In the genomic region with DNA sequence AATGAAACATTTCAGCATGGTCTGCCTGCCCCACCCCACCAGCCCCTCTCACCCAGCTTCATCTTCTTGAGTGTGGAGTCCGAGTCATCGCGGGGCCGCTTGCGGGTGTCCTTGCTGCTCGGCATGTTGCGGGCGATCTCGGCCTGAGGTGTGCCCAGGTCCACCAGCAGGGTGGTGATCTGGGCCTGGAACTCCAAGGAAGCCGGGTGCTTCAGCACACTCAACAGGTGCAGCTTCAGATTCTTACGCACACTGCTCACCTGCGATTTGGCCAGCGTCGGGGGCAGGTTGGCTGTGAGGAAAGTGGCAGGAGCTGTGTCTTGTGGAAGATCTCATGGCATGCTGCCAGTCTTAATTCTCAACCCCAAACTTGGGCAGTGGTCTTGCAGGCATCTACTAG, we compare ENCODE assay signal across 22 cellular contexts. TPM values are rescaled to one million over a fixed set of nuclear protein-coding genes. Genes with fewer than 3 reads are reported as not detected.
DNase-seq lines count a peak whose midpoint lies in the region; ATAC-seq, FAIRE-seq and TF ChIP-seq lines count a peak whose summit lies in the region.
"Had no signal": no experiment of that assay in that cellular context is flagged by ENCODE, and none has a peak within 500 bp of the region (broad histone marks: within the 10 kb centered on the region; RNA-seq: fewer than 3 reads in every experiment).

No MANE protein-coding gene starts in this region.

- in situ Hi-C loops in K562 (cut with MboI): no loop called here

- no peaks in the 10 kb centered on the region for H3K79me2 ChIP-seq in K562 (ENCODE audit: control insufficient read depth, insufficient read depth, low read length)

- TF ChIP-seq CTCF in A549 (IDR thresholded peaks at IDR 0.05) (no peak), K562 (IDR thresholded peaks at IDR 0.05 in 2 of 3, conservative IDR thresholded peaks at IDR 0.05 in 1 of 3; ENCODE audit: insufficient read depth in 2 of 3, low read depth in 1 of 3, low read length in 3 of 3) (no peak), kidney (IDR thresholded peaks at IDR 0.05; ENCODE audit: borderline replicate concordance, extremely low read depth, insufficient read depth) (no peak), spleen (IDR thresholded peaks at IDR 0.05 in 8 of 11, conservative IDR thresholded peaks at IDR 0.05 in 3 of 11) (no peak)

- H3K4me3 ChIP-seq in A549 (no peak overlapping the region), K562 (no peak overlapping the region), kidney (ENCODE audit: low read length in 2 of 2) (no peak overlapping the region), spleen (no peak overlapping the region), aorta (ENCODE audit: low read length in 2 of 2) (no peak overlapping the region)

- H3K36me3 ChIP-seq in K562 (ENCODE audit: control insufficient read depth, insufficient read depth, low read length) (peaks cover 91% of the 10 kb centered on the region), kidney (ENCODE audit: control insufficient read depth in 1 of 2, insufficient read depth in 2 of 2, low read length in 2 of 2) (peaks cover 30 to 39% of the 10 kb centered on the region in 2 donors), spleen (peaks cover 6 to 100% (median 100%) of the 10 kb centered on the region in 6 donors), aorta (ENCODE audit: control insufficient read depth in 1 of 2, insufficient read depth in 2 of 2, low read length in 1 of 2) (peaks cover 10 to 13% of the 10 kb centered on the region in 2 donors)

- H3K27me3 ChIP-seq in K562 (ENCODE audit: control insufficient read depth in 2 of 2, insufficient read depth in 2 of 2, low read length in 2 of 2): no peaks in the 10 kb centered on the region
- H3K27me3 ChIP-seq in spleen (replicated peaks in 1 of 7): no peaks in the 10 kb centered on the region
- H3K27me3 ChIP-seq in aorta (ENCODE audit: control insufficient read depth in 1 of 2, insufficient read depth in 2 of 2, low read length in 1 of 2): no peaks in the 10 kb centered on the region

- H2AFZ ChIP-seq in K562 (ENCODE audit: low read depth, low read length): no peak overlapping the region

- H3K9me3 ChIP-seq in A549 (peaks cover 8% of the 10 kb centered on the region), K562 (replicated peaks; ENCODE audit: control insufficient read depth, insufficient read depth, low read depth, low read length) (peaks cover 4% of the 10 kb centered on the region; the same call in 1 of the 2 replicates), kidney (ENCODE audit: control insufficient read depth in 1 of 2, low read length in 2 of 2) (peaks cover 0 to 5% of the 10 kb centered on the region in 2 donors), spleen (peaks cover 0 to 3% (median 0%) of the 10 kb centered on the region in 8 donors), aorta (ENCODE audit: control insufficient read depth, low read length) (no peaks in the 10 kb centered on the region)
- H3K9me3 ChIP-seq: Caco-2 had no signal

- H3K27ac ChIP-seq in A549 (no peak overlapping the region), K562 (ENCODE audit: extremely low read depth, low read depth, low read length) (no peak overlapping the region), kidney (ENCODE audit: low read depth in 2 of 2, low read length in 2 of 2) (no peak overlapping the region), spleen (no peak overlapping the region), aorta (ENCODE audit: low read depth in 1 of 2, low read length in 2 of 2) (no peak overlapping the region)
- H3K27ac ChIP-seq: C4-2B, HL-60 had no signal

- POLR2A ChIA-PET in A549 (lab: Yijun Ruan, JAX): interaction anchor here (1.1 kb wide), 1 partner anchor 21 kb away, joined by 4 read pairs; no protein-coding TSS in a partner anchor
- POLR2A ChIA-PET in K562 (lab: Yijun Ruan, JAX): interaction anchor here (0.8 kb wide), 1 partner anchor 14 kb away, joined by 3 read pairs; no protein-coding TSS in a partner anchor

- no peak for FAIRE-seq in A549 (lab: Jason Lieb, UNC)
- FAIRE-seq in K562 (lab: Jason Lieb, UNC): no peak
- FAIRE-seq in kidney (lab: Jason Lieb, UNC): no peak
- FAIRE-seq: GM12892, GM18507 had no signal

- no peaks in the 10 kb centered on the region for H3K4me1 ChIP-seq in A549
- H3K4me1 ChIP-seq in K562 (replicated peaks in 1 of 2; ENCODE audit: control insufficient read depth in 2 of 2, insufficient read depth in 2 of 2, low read length in 2 of 2): peaks cover 0 to 3% of the 10 kb centered on the region in 2 experiments; a peak in 1 of 5 replicates
- no peaks in the 10 kb centered on the region for H3K4me1 ChIP-seq in kidney (ENCODE audit: control insufficient read depth in 1 of 2, insufficient read depth in 1 of 2, low read depth in 1 of 2, low read length in 2 of 2)
- H3K4me1 ChIP-seq in spleen: no peaks in the 10 kb centered on the region
- H3K4me1 ChIP-seq in aorta (ENCODE audit: control insufficient read depth in 1 of 2, insufficient read depth in 2 of 2, low read length in 2 of 2): no peaks in the 10 kb centered on the region
- H3K4me1 ChIP-seq: Caco-2 had no signal

- no peak overlapping the region for H3K4me2 ChIP-seq in A549
- H3K4me2 ChIP-seq in K562 (ENCODE audit: insufficient read depth, low read length): no peak overlapping the region

- no peak for DNase-seq in A549 (ENCODE audit: low read depth in 1 of 2, low spot score in 1 of 2)
- no peak for DNase-seq in K562 (ENCODE audit: extremely low read depth in 1 of 4, low spot score in 3 of 4)
- peak; percentile 67 for DNase-seq in kidney
- peak; percentile 47 for DNase-seq in spleen
- DNase-seq in aorta: no peak
- DNase-seq in NAMALWA (ENCODE audit: low spot score): no peak
- DNase-seq: 8988T; Caco-2; CD4-positive, alpha-beta T cell; DMS153; DMS79; GDM1; GOT3; H9; IMR-90; KBM-7 had no signal

- no peaks in the 10 kb centered on the region for H3K9me1 ChIP-seq in K562 (ENCODE audit: control insufficient read depth, insufficient read depth, low read length)

- intact Hi-C loops in K562 (cut with micrococcal nuclease): no loop called here
- intact Hi-C loops in kidney (cut with DNase I): no loop called here
- intact Hi-C loops in spleen (cut with DNase I; ENCODE audit: low total_unique reads): no loop called here
- intact Hi-C loops in aorta (cut with DNase I): no loop called here

- TF ChIP-seq RAD21 in A549 (conservative IDR thresholded peaks at IDR 0.05 in 1 of 2, IDR thresholded peaks at IDR 0.05 in 1 of 2): no peak
- no peak for TF ChIP-seq RAD21 in K562 (CRISPR knock-in tag; conservative IDR thresholded peaks at IDR 0.05 in 1 of 2, IDR thresholded peaks at IDR 0.05 in 1 of 2)

- BruUV-seq in K562 (replicated peaks; lab: Mats Ljungman, UMichigan): no TSS peak

- ATAC-seq in A549 (peak; percentile 29 to 40; a peak in 3 of 6 replicates), K562 (no peak), aorta (ENCODE audit: low FRiP score) (no peak), HG02870 (IDR thresholded peaks at IDR 0.05; ENCODE audit: unreplicated experiment) (no peak)

- WGBS in A549 (ENCODE audit: missing lambda C conversion rate): 94% methylated on average over 14 of the region's 14 CpGs
- 98% methylated on average over 14 of the region's 14 CpGs for WGBS in K562 (ENCODE audit: insufficient coverage, low coverage, missing lambda C conversion rate)
- 96 to 98% (median 97%) methylated on average over 13 to 14 of the region's 14 CpGs for WGBS in spleen, 5 donors
- 95 to 97% methylated on average over 14 of the region's 14 CpGs for WGBS in aorta, 2 donors

- TF ChIP-seq POLR2A in A549 (IDR thresholded peaks at IDR 0.05; ENCODE audit: low read length) (no peak), K562 (conservative IDR thresholded peaks at IDR 0.05) (no peak), spleen (IDR thresholded peaks at IDR 0.05) (no peak)

- no peaks in the 10 kb centered on the region for H4K20me1 ChIP-seq in K562 (replicated peaks; ENCODE audit: control insufficient read depth, insufficient read depth, low read length)

- no peak overlapping the region for H3K9ac ChIP-seq in K562 (ENCODE audit: insufficient read depth in 1 of 2, low read depth in 2 of 2, low read length in 2 of 2)
- no peak overlapping the region for H3K9ac ChIP-seq in kidney (ENCODE audit: low read length in 2 of 2)

- CTCF ChIA-PET in A549 (lab: Yijun Ruan, JAX): interaction anchor here (0.9 to 6.8 kb wide), 6 partner anchors 10 to 44 kb away, joined by 3 to 50 read pairs (median 4); partner anchors contain the start of gene FOXA3
- CTCF ChIA-PET in K562 (lab: Yijun Ruan, JAX; ENCODE audit: low intra/inter-chr PET ratio): no interaction called here

- no peak for TF ChIP-seq EP300 in A549 (IDR thresholded peaks at IDR 0.05)
- TF ChIP-seq EP300 in K562 (IDR thresholded peaks at IDR 0.05; ENCODE audit: low read length): no peak

RNA-seq across cellular contexts. Expression of gene SYMPK, which starts 20.7 kb away (rescaled TPM):
- polyA plus RNA-seq in A549 (2011; rRNA removed) (92.6 and 105 TPM in 2 replicates), A549 (2017; fragmentation: RNase III; extraction: RNeasy Plus Mini Kit Qiagen cat#74134 plus additional on column Dnase treatment) (57.8 to 61.9 TPM (median 58.1 TPM) in 3 replicates), K562 (2011; rRNA removed) (80.3 and 101 TPM in 2 replicates), K562 (2014; fragmentation: Illumina TruSeq; extraction: Trizol) (79.4 and 82.9 TPM in 2 replicates), K562 (2014; fragmentation: Nextera tagmentation; extraction: Ambion mirVana) (under 1 TPM; 0.73 to 0.85 TPM), K562 (2014; rRNA removed) (63.1 and 66.5 TPM in 2 replicates), kidney (ENCODE audit: insufficient read depth, low read depth, low replicate concordance) (61.5 TPM), spleen (100 to 1,000 TPM in 2 of 3 donors, 10 to 100 TPM in 1; 60.3 to 148 (median 147) TPM), aorta (10 to 100 TPM; 22.4 to 98.6 TPM)
- polyA plus RNA-seq in A549 (2012; cell fraction: cytosol; rRNA removed): 102 and 122 TPM in 2 replicates
- polyA plus RNA-seq in A549 (2012; cell fraction: nucleus; rRNA removed): 262 and 328 TPM in 2 replicates
- 125 and 128 TPM in 2 replicates for polyA minus RNA-seq in A549 (2011; rRNA and poly(A)+ RNA removed)
- total RNA-seq in K562 (2011; cell fraction: chromatin; rRNA removed; ENCODE audit: low replicate concordance): 281 and 416 TPM in 2 replicates
- total RNA-seq in K562 (2011; cell fraction: nucleolus; rRNA removed): 171 and 172 TPM in 2 replicates
- total RNA-seq in K562 (2011; cell fraction: nucleoplasm; rRNA removed): 158 and 183 TPM in 2 replicates
- total RNA-seq in K562 (2014; rRNA removed) (58.4 and 60.4 TPM in 2 replicates), K562 (2014; rRNA removed; fragmentation: Illumina TruSeq; extraction: Trizol) (26.4 and 31.4 TPM in 2 replicates), K562 (2015; rRNA removed; fragmentation: Illumina TruSeq; extraction: Trizol) (38.7 and 40.9 TPM in 2 replicates), K562 (2021) (86.9 and 95.5 TPM in 2 replicates), kidney (77.4 TPM), spleen (100 to 1,000 TPM in 1 of 7 donors, 10 to 100 TPM in 6; 56.3 to 106 (median 75.1) TPM), aorta (10 to 100 TPM; 49.8 to 52.0 TPM)
- 76.7 and 115 TPM in 2 replicates for polyA plus RNA-seq in K562 (2011; cell fraction: cytosol; rRNA removed)
- 192 and 225 TPM in 2 replicates for polyA plus RNA-seq in K562 (2011; cell fraction: nucleus; rRNA removed)
- polyA plus RNA-seq in K562 (2012): 73.1 and 85.2 TPM in 2 replicates
- polyA minus RNA-seq in K562 (2011; rRNA and poly(A)+ RNA removed): 96.1 and 136 TPM in 2 replicates
- 80.5 and 91.6 TPM in 2 replicates for polyA minus RNA-seq in K562 (2011; cell fraction: cytosol; rRNA and poly(A)+ RNA removed)
- polyA minus RNA-seq in K562 (2011; cell fraction: nucleus; rRNA and poly(A)+ RNA removed): 37.0 and 46.3 TPM in 2 replicates

RNA-seq across cellular contexts. Expression of gene FOXA3, which starts 21.9 kb away (rescaled TPM):
- polyA plus RNA-seq in A549 (2011; rRNA removed) (5.3 and 6.5 TPM in 2 replicates), A549 (2017; fragmentation: RNase III; extraction: RNeasy Plus Mini Kit Qiagen cat#74134 plus additional on column Dnase treatment) (1.2 to 1.6 TPM (median 1.3 TPM) in 3 replicates), K562 (2011; rRNA removed) (10.7 and 15.5 TPM in 2 replicates), K562 (2014; fragmentation: Illumina TruSeq; extraction: Trizol) (4.7 and 6.1 TPM in 2 replicates), K562 (2014; fragmentation: Nextera tagmentation; extraction: Ambion mirVana) (1 to 10 TPM; 1.3 to 1.5 TPM), K562 (2014; rRNA removed) (5.0 and 6.7 TPM in 2 replicates), kidney (ENCODE audit: insufficient read depth, low read depth, low replicate concordance) (1.8 TPM), spleen (under 1 TPM in 2 of 3 donors, not detected in 1; 0.09 to 0.16 TPM), aorta (1 to 10 TPM in 1 of 2 donors, not detected in 1; 3.6 TPM)
- polyA plus RNA-seq in A549 (2012; cell fraction: cytosol; rRNA removed): 0.90 and 0.98 TPM in 2 replicates
- 0.74 and 0.77 TPM in 2 replicates for polyA plus RNA-seq in A549 (2012; cell fraction: nucleus; rRNA removed)
- 6.0 and 6.6 TPM in 2 replicates for polyA minus RNA-seq in A549 (2011; rRNA and poly(A)+ RNA removed)
- 4.9 and 12.6 TPM in 2 replicates for total RNA-seq in K562 (2011; cell fraction: chromatin; rRNA removed; ENCODE audit: low replicate concordance)
- 8.7 and 8.8 TPM in 2 replicates for total RNA-seq in K562 (2011; cell fraction: nucleolus; rRNA removed)
- total RNA-seq in K562 (2011; cell fraction: nucleoplasm; rRNA removed): 7.4 and 7.8 TPM in 2 replicates
- total RNA-seq in K562 (2014; rRNA removed) (5.5 and 8.9 TPM in 2 replicates), K562 (2014; rRNA removed; fragmentation: Illumina TruSeq; extraction: Trizol) (3.3 and 3.5 TPM in 2 replicates), K562 (2015; rRNA removed; fragmentation: Illumina TruSeq; extraction: Trizol) (3.2 and 3.5 TPM in 2 replicates), K562 (2021) (8.1 and 8.6 TPM in 2 replicates), kidney (3.7 TPM), spleen (under 1 TPM in 1 of 7 donors, not detected in 6; 0.24 TPM), aorta (under 1 TPM in 1 of 2 donors, not detected in 1; 0.23 TPM)
- polyA plus RNA-seq in K562 (2011; cell fraction: cytosol; rRNA removed): 19.1 and 21.5 TPM in 2 replicates
- polyA plus RNA-seq in K562 (2011; cell fraction: nucleus; rRNA removed): 8.5 and 9.2 TPM in 2 replicates
- polyA plus RNA-seq in K562 (2012): 5.3 and 6.6 TPM in 2 replicates
- polyA minus RNA-seq in K562 (2011; rRNA and poly(A)+ RNA removed): 10.7 and 18.1 TPM in 2 replicates
- polyA minus RNA-seq in K562 (2011; cell fraction: cytosol; rRNA and poly(A)+ RNA removed): 4.2 and 7.2 TPM in 2 replicates
- polyA minus RNA-seq in K562 (2011; cell fraction: nucleus; rRNA and poly(A)+ RNA removed): 3.0 and 3.4 TPM in 2 replicates
- total RNA-seq: CD4-positive, alpha-beta T cell; IMR-90 had no signal
- polyA plus RNA-seq: BJ, IMR-90 had no signal

RNA-seq across cellular contexts. Expression of gene RSPH6A, which starts 27.1 kb away (rescaled TPM):
- 0.04 TPM in 1 of 2 replicates, not detected in the other for polyA plus RNA-seq in A549 (2011; rRNA removed)
- 0.03 TPM in 1 of 2 replicates, not detected in the other for polyA plus RNA-seq in A549 (2012; cell fraction: cytosol; rRNA removed)
- 0.09 and 0.13 TPM in 2 replicates for polyA plus RNA-seq in A549 (2012; cell fraction: nucleus; rRNA removed)
- 0.04 TPM in 1 of 3 replicates, not detected in the others for polyA plus RNA-seq in A549 (2017; fragmentation: RNase III; extraction: RNeasy Plus Mini Kit Qiagen cat#74134 plus additional on column Dnase treatment)
- 0.24 TPM in 1 of 2 replicates, not detected in the other for polyA minus RNA-seq in A549 (2011; rRNA and poly(A)+ RNA removed)
- total RNA-seq in K562 (2011; cell fraction: chromatin; rRNA removed; ENCODE audit: low replicate concordance): 0.63 and 3.1 TPM in 2 replicates
- total RNA-seq in K562 (2011; cell fraction: nucleolus; rRNA removed): 1.5 and 1.7 TPM in 2 replicates
- 0.81 and 1.1 TPM in 2 replicates for total RNA-seq in K562 (2011; cell fraction: nucleoplasm; rRNA removed)
- not detected in 2 replicates for total RNA-seq in K562 (2014; rRNA removed)
- not detected in 2 replicates for total RNA-seq in K562 (2014; rRNA removed; fragmentation: Illumina TruSeq; extraction: Trizol)
- 0.07 TPM in 1 of 2 replicates, not detected in the other for total RNA-seq in K562 (2015; rRNA removed; fragmentation: Illumina TruSeq; extraction: Trizol)
- total RNA-seq in K562 (2021): 0.07 TPM in 1 of 2 replicates, not detected in the other
- 0.03 and 0.04 TPM in 2 replicates for polyA plus RNA-seq in K562 (2011; rRNA removed)
- polyA plus RNA-seq in K562 (2011; cell fraction: cytosol; rRNA removed): not detected in 2 replicates
- polyA plus RNA-seq in K562 (2011; cell fraction: nucleus; rRNA removed): 0.08 and 0.14 TPM in 2 replicates
- polyA plus RNA-seq in K562 (2012): 0.05 and 0.15 TPM in 2 replicates
- not detected in 2 replicates for polyA plus RNA-seq in K562 (2014; fragmentation: Illumina TruSeq; extraction: Trizol)
- not detected for polyA plus RNA-seq in K562 (2014; fragmentation: Nextera tagmentation; extraction: Ambion mirVana)
- 0.07 and 0.15 TPM in 2 replicates for polyA plus RNA-seq in K562 (2014; rRNA removed)
- 0.09 TPM in 1 of 2 replicates, not detected in the other for polyA minus RNA-seq in K562 (2011; rRNA and poly(A)+ RNA removed)
- not detected in 2 replicates for polyA minus RNA-seq in K562 (2011; cell fraction: cytosol; rRNA and poly(A)+ RNA removed)
- polyA minus RNA-seq in K562 (2011; cell fraction: nucleus; rRNA and poly(A)+ RNA removed): 0.54 and 0.56 TPM in 2 replicates
- 0.13 TPM for total RNA-seq in kidney
- polyA plus RNA-seq in kidney (ENCODE audit: insufficient read depth, low read depth, low replicate concordance): not detected
- under 1 TPM in 3 of 7 donors, not detected in 4; 0.19 to 0.41 (median 0.33) TPM for total RNA-seq in spleen
- polyA plus RNA-seq in spleen: under 1 TPM in 1 of 3 donors, not detected in 2; 0.13 TPM
- under 1 TPM; 0.15 to 0.23 TPM for total RNA-seq in aorta
- not detected for polyA plus RNA-seq in aorta
- polyA plus RNA-seq: BJ had no signal

RNA-seq across cellular contexts. Expression of gene IRF2BP1, which starts 43.7 kb away (rescaled TPM):
- polyA plus RNA-seq in A549 (2011; rRNA removed): 9.5 and 10.9 TPM in 2 replicates
- polyA plus RNA-seq in A549 (2012; cell fraction: cytosol; rRNA removed): 17.2 and 27.7 TPM in 2 replicates
- polyA plus RNA-seq in A549 (2012; cell fraction: nucleus; rRNA removed): 17.1 and 29.4 TPM in 2 replicates
- 20.1 to 23.1 TPM (median 21.3 TPM) in 3 replicates for polyA plus RNA-seq in A549 (2017; fragmentation: RNase III; extraction: RNeasy Plus Mini Kit Qiagen cat#74134 plus additional on column Dnase treatment)
- 10.2 and 13.7 TPM in 2 replicates for polyA minus RNA-seq in A549 (2011; rRNA and poly(A)+ RNA removed)
- total RNA-seq in K562 (2011; cell fraction: chromatin; rRNA removed; ENCODE audit: low replicate concordance): 2.2 and 10.2 TPM in 2 replicates
- 19.5 and 20.3 TPM in 2 replicates for total RNA-seq in K562 (2011; cell fraction: nucleolus; rRNA removed)
- 5.5 and 7.2 TPM in 2 replicates for total RNA-seq in K562 (2011; cell fraction: nucleoplasm; rRNA removed)
- total RNA-seq in K562 (2014; rRNA removed): 32.2 and 38.8 TPM in 2 replicates
- 2.6 and 2.8 TPM in 2 replicates for total RNA-seq in K562 (2014; rRNA removed; fragmentation: Illumina TruSeq; extraction: Trizol)
- total RNA-seq in K562 (2015; rRNA removed; fragmentation: Illumina TruSeq; extraction: Trizol): 8.4 and 9.5 TPM in 2 replicates
- 35.0 and 35.9 TPM in 2 replicates for total RNA-seq in K562 (2021)
- 3.2 and 5.0 TPM in 2 replicates for polyA plus RNA-seq in K562 (2011; rRNA removed)
- 4.7 and 20.7 TPM in 2 replicates for polyA plus RNA-seq in K562 (2011; cell fraction: cytosol; rRNA removed)
- 5.6 and 10.1 TPM in 2 replicates for polyA plus RNA-seq in K562 (2011; cell fraction: nucleus; rRNA removed)
- 14.9 and 16.5 TPM in 2 replicates for polyA plus RNA-seq in K562 (2012)
- polyA plus RNA-seq in K562 (2014; fragmentation: Illumina TruSeq; extraction: Trizol): 3.5 and 8.6 TPM in 2 replicates
- under 1 TPM; 0.61 to 0.62 TPM for polyA plus RNA-seq in K562 (2014; fragmentation: Nextera tagmentation; extraction: Ambion mirVana)
- polyA plus RNA-seq in K562 (2014; rRNA removed): 14.3 and 18.8 TPM in 2 replicates
- 2.2 and 3.4 TPM in 2 replicates for polyA minus RNA-seq in K562 (2011; rRNA and poly(A)+ RNA removed)
- 12.9 and 19.5 TPM in 2 replicates for polyA minus RNA-seq in K562 (2011; cell fraction: cytosol; rRNA and poly(A)+ RNA removed)
- polyA minus RNA-seq in K562 (2011; cell fraction: nucleus; rRNA and poly(A)+ RNA removed): 12.3 and 15.7 TPM in 2 replicates
- total RNA-seq in kidney: 23.2 TPM
- polyA plus RNA-seq in kidney (ENCODE audit: insufficient read depth, low read depth, low replicate concordance): 18.2 TPM
- 10 to 100 TPM; 18.5 to 29.4 (median 23.3) TPM for total RNA-seq in spleen
- polyA plus RNA-seq in spleen: 10 to 100 TPM in 2 of 3 donors, 1 to 10 TPM in 1; 10.0 to 19.9 (median 10.6) TPM
- 10 to 100 TPM; 15.6 to 17.7 TPM for total RNA-seq in aorta
- polyA plus RNA-seq in aorta: 10 to 100 TPM in 1 of 2 donors, 1 to 10 TPM in 1; 4.1 to 13.3 TPM

RNA-seq across cellular contexts. Expression of gene DMWD, which starts 49.6 kb away (rescaled TPM):
- polyA plus RNA-seq in A549 (2011; rRNA removed) (17.1 and 17.5 TPM in 2 replicates), A549 (2017; fragmentation: RNase III; extraction: RNeasy Plus Mini Kit Qiagen cat#74134 plus additional on column Dnase treatment) (29.9 to 31.3 TPM (median 29.9 TPM) in 3 replicates), K562 (2011; rRNA removed) (15.6 and 22.6 TPM in 2 replicates), K562 (2014; fragmentation: Illumina TruSeq; extraction: Trizol) (15.4 and 18.7 TPM in 2 replicates), K562 (2014; fragmentation: Nextera tagmentation; extraction: Ambion mirVana) (1 to 10 TPM; 4.7 to 7.9 TPM), K562 (2014; rRNA removed) (27.7 and 32.8 TPM in 2 replicates), kidney (ENCODE audit: insufficient read depth, low read depth, low replicate concordance) (22.2 TPM), spleen (10 to 100 TPM in 1 of 3 donors, 1 to 10 TPM in 2; 6.4 to 36.1 (median 6.7) TPM), aorta (10 to 100 TPM; 20.9 to 62.2 TPM)
- 28.8 and 39.5 TPM in 2 replicates for polyA plus RNA-seq in A549 (2012; cell fraction: cytosol; rRNA removed)
- 74.3 and 105 TPM in 2 replicates for polyA plus RNA-seq in A549 (2012; cell fraction: nucleus; rRNA removed)
- 34.6 and 43.7 TPM in 2 replicates for polyA minus RNA-seq in A549 (2011; rRNA and poly(A)+ RNA removed)
- total RNA-seq in K562 (2011; cell fraction: chromatin; rRNA removed; ENCODE audit: low replicate concordance): 93.8 and 251 TPM in 2 replicates
- total RNA-seq in K562 (2011; cell fraction: nucleolus; rRNA removed): 136 and 149 TPM in 2 replicates
- total RNA-seq in K562 (2011; cell fraction: nucleoplasm; rRNA removed): 124 and 146 TPM in 2 replicates
- total RNA-seq in K562 (2014; rRNA removed) (30.5 and 38.4 TPM in 2 replicates), K562 (2014; rRNA removed; fragmentation: Illumina TruSeq; extraction: Trizol) (18.1 and 20.0 TPM in 2 replicates), K562 (2015; rRNA removed; fragmentation: Illumina TruSeq; extraction: Trizol) (19.0 and 20.7 TPM in 2 replicates), K562 (2021) (51.3 and 54.6 TPM in 2 replicates), kidney (60.9 TPM), spleen (10 to 100 TPM; 35.1 to 57.0 (median 48.4) TPM), aorta (10 to 100 TPM; 70.7 TPM)
- polyA plus RNA-seq in K562 (2011; cell fraction: cytosol; rRNA removed): 23.6 and 33.0 TPM in 2 replicates
- 46.4 and 68.1 TPM in 2 replicates for polyA plus RNA-seq in K562 (2011; cell fraction: nucleus; rRNA removed)
- polyA plus RNA-seq in K562 (2012): 28.7 and 29.1 TPM in 2 replicates
- polyA minus RNA-seq in K562 (2011; rRNA and poly(A)+ RNA removed): 21.1 and 23.5 TPM in 2 replicates
- 22.7 and 27.3 TPM in 2 replicates for polyA minus RNA-seq in K562 (2011; cell fraction: cytosol; rRNA and poly(A)+ RNA removed)
- polyA minus RNA-seq in K562 (2011; cell fraction: nucleus; rRNA and poly(A)+ RNA removed): 38.4 and 45.5 TPM in 2 replicates

Comparison
In these comparisons a context has a peak if more than half of its experiments do, and no peak if none do; other contexts are left out.
1. ATAC-seq: peak in A549 (2 of 2); none in K562 (single experiment), aorta (single experiment) and HG02870 (single experiment).
2. DNase-seq: peak in kidney (single experiment) and spleen (single experiment); none in A549 (0 of 2), K562 (0 of 4), aorta (0 of 2) and NAMALWA (single experiment).